Comparison of ENCODE assay signal across 23 cellular contexts in genomic region chr18:73766915-73767314, GRCh38.
"Had no signal": no experiment of that assay in that cellular context is flagged by ENCODE, and none has a peak within 500 bp of the region (broad histone marks: within the 10 kb centered on the region; RNA-seq: fewer than 3 reads in every experiment).

No MANE protein-coding gene starts in this region.

- H3K4me1 Mint-ChIP-seq: activated T-helper 17 cell treated with anti-CD3 and anti-CD28 coated beads, Interleukin-2, amount 50 U/mL, for 72 hours; memory B cell had no signal

- H3K36me3 ChIP-seq: colonic mucosa, gastroesophageal sphincter, ovary, right lobe of liver, transverse colon had no signal

- H3K27me3 ChIP-seq: colonic mucosa, dorsolateral prefrontal cortex, gastroesophageal sphincter, ovary, right lobe of liver, testis, transverse colon had no signal

- ATAC-seq: activated T-cell treated with anti-CD3 and anti-CD28 coated beads, Interleukin-2, amount 50 U/mL, for 4 hours; activated T-helper 17 cell treated with anti-CD3 and anti-CD28 coated beads, Interleukin-2, amount 50 U/mL, for 72 hours; gastroesophageal sphincter; naive thymus-derived CD4-positive, alpha-beta T cell; right lobe of liver; stimulated activated naive CD8-positive, alpha-beta T cell treated with anti-CD3 and anti-CD28 coated beads, Interleukin-15, Interleukin-2, amounts not matched to agents 100 U/mL and 50 U/mL, for 24 hours had no signal

- H3K9me3 Mint-ChIP-seq: activated T-cell treated with anti-CD3 and anti-CD28 coated beads, Interleukin-2, amount 50 U/mL, for 4 hours had no signal

- H3K9me3 ChIP-seq: colonic mucosa, gastroesophageal sphincter, ovary, right lobe of liver, testis, transverse colon had no signal

- H3K36me3 Mint-ChIP-seq: memory B cell; naive thymus-derived CD4-positive, alpha-beta T cell had no signal

- H3K4me1 ChIP-seq: colonic mucosa, gastroesophageal sphincter, right lobe of liver, testis, transverse colon had no signal

- H3K4me3 Mint-ChIP-seq: activated T-cell treated with anti-CD3 and anti-CD28 coated beads, Interleukin-2, amount 50 U/mL, for 4 hours; activated T-helper 17 cell treated with anti-CD3 and anti-CD28 coated beads, Interleukin-2, amount 50 U/mL, for 72 hours; memory B cell had no signal

- DNase-seq: activated CD4-positive, alpha-beta T cell treated with anti-CD3 and anti-CD28 coated beads for 48 hours; activated CD4-positive, alpha-beta T cell treated with anti-CD3 and anti-CD28 coated beads, Interleukin-2, amount 50 U/mL, for 48 hours; activated gamma-delta T cell treated with Interleukin-2 at 50 U/mL for 16 hours; activated naive CD4-positive, alpha-beta T cell treated with anti-CD3 and anti-CD28 coated beads, Interleukin-2, amount 50 U/mL, for 16 hours; activated T-cell treated with anti-CD3 and anti-CD28 coated beads, Interleukin-2, amount 50 U/mL, for 4 hours; cerebellar nuclear complex; colonic mucosa; dorsolateral prefrontal cortex; effector memory CD4-positive, alpha-beta T cell; hippocampal formation; midbrain; naive thymus-derived CD4-positive, alpha-beta T cell; ovary; right lobe of liver; stimulated activated CD4-positive, alpha-beta T cell treated with anti-CD3 and anti-CD28 coated beads, Interleukin-2, amount 100 ng/mL, for 48 hours; stimulated activated naive CD8-positive, alpha-beta T cell treated with anti-CD3 and anti-CD28 coated beads, Interleukin-15, Interleukin-2, amounts not matched to agents 100 U/mL and 50 U/mL, for 24 hours; testis; transverse colon had no signal

- H3K27ac ChIP-seq: colonic mucosa, dorsolateral prefrontal cortex, gastroesophageal sphincter, ovary, right lobe of liver, testis, transverse colon, VCaP had no signal

- H3K27ac Mint-ChIP-seq: activated T-helper 17 cell treated with anti-CD3 and anti-CD28 coated beads, Interleukin-2, amount 50 U/mL, for 72 hours; memory B cell; naive thymus-derived CD4-positive, alpha-beta T cell; progenitor cell of endocrine pancreas had no signal

- H3K4me3 ChIP-seq: colonic mucosa, dorsolateral prefrontal cortex, gastroesophageal sphincter, ovary, right lobe of liver, testis, transverse colon had no signal
